15 cellular contexts compared by ENCODE assay signal in the genomic region with DNA sequence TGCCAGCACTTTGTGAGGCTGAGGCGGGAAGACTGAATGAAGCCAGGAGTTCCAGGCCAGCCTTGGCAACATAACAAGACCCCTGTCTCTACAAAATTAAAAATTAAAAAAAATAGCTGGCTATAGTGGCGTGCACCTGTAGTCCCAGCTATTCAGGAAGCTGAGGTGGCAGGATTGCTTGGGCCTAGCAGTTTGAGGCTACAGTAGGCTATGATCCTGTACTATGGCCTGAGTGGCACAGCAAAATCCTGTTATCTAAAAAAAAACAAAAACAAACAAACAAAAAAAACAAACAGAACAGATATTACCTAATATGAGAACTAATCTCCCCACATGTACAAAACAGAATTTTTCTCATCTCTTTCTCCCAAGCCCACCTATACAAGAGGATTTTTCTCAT. TPM values are rescaled to one million over a fixed set of nuclear protein-coding genes. Genes with fewer than 3 reads are reported as not detected.
DNase-seq lines count a peak whose midpoint lies in the region; ATAC-seq and TF ChIP-seq lines count a peak whose summit lies in the region.
"Had no signal": no experiment of that assay in that cellular context is flagged by ENCODE, and none has a peak within 500 bp of the region (broad histone marks: within the 10 kb centered on the region; RNA-seq: fewer than 3 reads in every experiment).

No MANE protein-coding gene starts in this region.

- no peaks in the 10 kb centered on the region for H3K27me3 ChIP-seq in CD8-positive, alpha-beta memory T cell (ENCODE audit: insufficient read depth, low read length, poor library complexity, severe bottlenecking)
- H3K27me3 ChIP-seq in ascending aorta (no peaks in the 10 kb centered on the region), thoracic aorta (replicated peaks; ENCODE audit: insufficient read depth) (no peaks in the 10 kb centered on the region)

- H3K27me3 Mint-ChIP-seq in activated naive CD4-positive, alpha-beta T cell treated with anti-CD3 and anti-CD28 coated beads, Interleukin-2, amount 50 U/mL, for 24 hours: no peaks in the 10 kb centered on the region
- no peaks in the 10 kb centered on the region for H3K27me3 Mint-ChIP-seq in activated naive CD4-positive, alpha-beta T cell treated with anti-CD3 and anti-CD28 coated beads for 36 hours (ENCODE audit: low read depth)
- peaks cover 0 to 1% of the 10 kb centered on the region in 2 donors for H3K27me3 Mint-ChIP-seq in CD8-positive, alpha-beta memory T cell

- H3K36me3 ChIP-seq in CD8-positive, alpha-beta memory T cell (ENCODE audit: insufficient read depth, low read length): no peaks in the 10 kb centered on the region
- no peaks in the 10 kb centered on the region for H3K36me3 ChIP-seq in ascending aorta
- H3K36me3 ChIP-seq in thoracic aorta: no peaks in the 10 kb centered on the region

- no peak for DNase-seq in activated naive CD4-positive, alpha-beta T cell treated with anti-CD3 and anti-CD28 coated beads for 36 hours
- DNase-seq in CD8-positive, alpha-beta memory T cell: no peak
- DNase-seq in ascending aorta (ENCODE audit: low spot score in 2 of 2) (no peak), thoracic aorta (ENCODE audit: low spot score) (no peak), NCI-H1092 treated with DMSO at 0.1 percent for 48 hours (lab: John Stamatoyannopoulos, UW) (no peak)
- DNase-seq: H9, NCI-H1048, NCI-H2081 treated with DMSO at 0.1 percent for 48 hours, NCI-H510A treated with DMSO at 0.1 percent for 48 hours had no signal

- POLR2A ChIA-PET in CD8-positive, alpha-beta memory T cell (lab: Charles Lee): interaction anchor here (7.9 kb wide), 1 partner anchor 16 kb away, joined by 68 read pairs; a partner anchor contains a TSS

- H3K27ac Mint-ChIP-seq in activated naive CD4-positive, alpha-beta T cell treated with anti-CD3 and anti-CD28 coated beads, Interleukin-2, amount 50 U/mL, for 24 hours: peak overlapping the region; percentile 83
- H3K27ac Mint-ChIP-seq in activated naive CD4-positive, alpha-beta T cell treated with anti-CD3 and anti-CD28 coated beads for 36 hours: no peak overlapping the region
- peak overlapping the region; percentile 31 to 94 (median 85) for H3K27ac Mint-ChIP-seq in CD8-positive, alpha-beta memory T cell
- H3K27ac Mint-ChIP-seq: CD14-positive monocyte, H9 had no signal

- ATAC-seq in thoracic aorta (ENCODE audit: insufficient number of reproducible peaks, low FRiP score, low read depth) (no peak), HG03045 (IDR thresholded peaks at IDR 0.05; ENCODE audit: unreplicated experiment) (no peak), HG02642 (IDR thresholded peaks at IDR 0.05; ENCODE audit: poor library complexity, unreplicated experiment) (no peak)
- ATAC-seq: K562, Panc1 had no signal

- peaks cover 3% of the 10 kb centered on the region for H3K36me3 Mint-ChIP-seq in activated naive CD4-positive, alpha-beta T cell treated with anti-CD3 and anti-CD28 coated beads, Interleukin-2, amount 50 U/mL, for 24 hours
- no peaks in the 10 kb centered on the region for H3K36me3 Mint-ChIP-seq in activated naive CD4-positive, alpha-beta T cell treated with anti-CD3 and anti-CD28 coated beads for 36 hours (ENCODE audit: low read depth)
- peaks cover 0 to 6% (median 4%) of the 10 kb centered on the region in 3 donors for H3K36me3 Mint-ChIP-seq in CD8-positive, alpha-beta memory T cell

- H3K4me1 ChIP-seq in CD8-positive, alpha-beta memory T cell (ENCODE audit: insufficient read depth, low read length): peaks cover 87% of the 10 kb centered on the region
- H3K4me1 ChIP-seq in ascending aorta: peaks cover 0 to 26% of the 10 kb centered on the region in 2 donors
- peaks cover 14 to 49% of the 10 kb centered on the region in 2 donors for H3K4me1 ChIP-seq in thoracic aorta (ENCODE audit: control insufficient read depth in 1 of 2, low read depth in 2 of 2)

- intact Hi-C loops in activated naive CD4-positive, alpha-beta T cell treated with anti-CD3 and anti-CD28 coated beads for 36 hours (cut with micrococcal nuclease): no loop called here
- intact Hi-C loops in ascending aorta (cut with DNase I): no loop called here

- peaks cover 93% of the 10 kb centered on the region for H3K4me1 Mint-ChIP-seq in activated naive CD4-positive, alpha-beta T cell treated with anti-CD3 and anti-CD28 coated beads, Interleukin-2, amount 50 U/mL, for 24 hours
- peaks cover 76% of the 10 kb centered on the region for H3K4me1 Mint-ChIP-seq in activated naive CD4-positive, alpha-beta T cell treated with anti-CD3 and anti-CD28 coated beads for 36 hours (ENCODE audit: low read depth)
- H3K4me1 Mint-ChIP-seq in CD8-positive, alpha-beta memory T cell: peaks cover 81 to 88% (median 85%) of the 10 kb centered on the region in 3 donors

- H3K9me3 Mint-ChIP-seq in activated naive CD4-positive, alpha-beta T cell treated with anti-CD3 and anti-CD28 coated beads, Interleukin-2, amount 50 U/mL, for 24 hours: no peaks in the 10 kb centered on the region
- H3K9me3 Mint-ChIP-seq in activated naive CD4-positive, alpha-beta T cell treated with anti-CD3 and anti-CD28 coated beads for 36 hours: no peaks in the 10 kb centered on the region
- H3K9me3 Mint-ChIP-seq in CD8-positive, alpha-beta memory T cell: no peaks in the 10 kb centered on the region
- H3K9me3 Mint-ChIP-seq: CD14-positive monocyte, H9 had no signal

- H3K4me3 Mint-ChIP-seq in activated naive CD4-positive, alpha-beta T cell treated with anti-CD3 and anti-CD28 coated beads, Interleukin-2, amount 50 U/mL, for 24 hours: no peak overlapping the region
- H3K4me3 Mint-ChIP-seq in activated naive CD4-positive, alpha-beta T cell treated with anti-CD3 and anti-CD28 coated beads for 36 hours: no peak overlapping the region
- H3K4me3 Mint-ChIP-seq in CD8-positive, alpha-beta memory T cell: peak overlapping the region; percentile 41 to 76 (median 50)
- H3K4me3 Mint-ChIP-seq: CD14-positive monocyte, H9 had no signal

- CTCF ChIA-PET in activated naive CD4-positive, alpha-beta T cell treated with anti-CD3 and anti-CD28 coated beads for 36 hours (lab: Charles Lee): no interaction called here
- CTCF ChIA-PET in CD8-positive, alpha-beta memory T cell (lab: Charles Lee): interaction anchor here (1.0 to 14.4 kb wide), 3 partner anchors 10 to 41 kb away, joined by 3 to 129 read pairs (median 3); a partner anchor contains a TSS

- no peak overlapping the region for H3K4me3 ChIP-seq in CD8-positive, alpha-beta memory T cell (ENCODE audit: low read length)
- H3K4me3 ChIP-seq in ascending aorta (no peak overlapping the region), thoracic aorta (no peak overlapping the region)
- H3K4me3 ChIP-seq: K562 had no signal

- H3K27ac ChIP-seq in CD8-positive, alpha-beta memory T cell (ENCODE audit: low read depth, low read length): no peak overlapping the region
- H3K27ac ChIP-seq in ascending aorta (peak overlapping the region; percentile 55 to 62), thoracic aorta (peak overlapping the region; percentile 70 to 72)

- no peak for TF ChIP-seq CTCF in ascending aorta (IDR thresholded peaks at IDR 0.05)
- TF ChIP-seq CTCF in thoracic aorta (IDR thresholded peaks at IDR 0.05): no peak

- no peaks in the 10 kb centered on the region for H3K9me3 ChIP-seq in CD8-positive, alpha-beta memory T cell (ENCODE audit: low read length)
- H3K9me3 ChIP-seq in ascending aorta (no peaks in the 10 kb centered on the region), thoracic aorta (no peaks in the 10 kb centered on the region)

RNA-seq across cellular contexts. Expression of a gene that starts 15.7 kb away (rescaled TPM):
- 10 to 100 TPM; 12.7 to 13.4 TPM for total RNA-seq in activated naive CD4-positive, alpha-beta T cell treated with anti-CD3 and anti-CD28 coated beads for 36 hours
- 10 to 100 TPM; 13.1 to 13.7 TPM for total RNA-seq in CD8-positive, alpha-beta memory T cell
- 28.4 TPM for polyA plus RNA-seq in CD8-positive, alpha-beta memory T cell
- 2.2 TPM for total RNA-seq in ascending aorta
- 10 to 100 TPM; 13.5 to 13.9 TPM for total RNA-seq in thoracic aorta

RNA-seq across cellular contexts. Expression of a gene that starts 15.9 kb away (rescaled TPM):
- total RNA-seq in activated naive CD4-positive, alpha-beta T cell treated with anti-CD3 and anti-CD28 coated beads for 36 hours: 100 to 1,000 TPM; 101 to 107 TPM
- total RNA-seq in CD8-positive, alpha-beta memory T cell: 10 to 100 TPM; 87.4 to 88.0 TPM
- 188 TPM for polyA plus RNA-seq in CD8-positive, alpha-beta memory T cell
- total RNA-seq in ascending aorta (21.6 TPM), thoracic aorta (10 to 100 TPM; 33.1 to 43.6 TPM)

Comparison
In these comparisons a context has a peak if more than half of its experiments do, and no peak if none do; other contexts are left out.
1. H3K4me3 Mint-ChIP-seq: peak in CD8-positive, alpha-beta memory T cell (7 of 7); none in activated naive CD4-positive, alpha-beta T cell treated with anti-CD3 and anti-CD28 coated beads, Interleukin-2, amount 50 U/mL, for 24 hours (single experiment) and activated naive CD4-positive, alpha-beta T cell treated with anti-CD3 and anti-CD28 coated beads for 36 hours (single experiment).